Comparison of ENCODE assay signal across 15 cellular contexts in genomic region chr14:103735439-103735814, GRCh38. TPM values are rescaled to one million over a fixed set of nuclear protein-coding genes. Genes with fewer than 3 reads are reported as not detected.
DNase-seq lines count a peak whose midpoint lies in the region; ATAC-seq and TF ChIP-seq lines count a peak whose summit lies in the region.
"Had no signal": no experiment of that assay in that cellular context is flagged by ENCODE, and none has a peak within 500 bp of the region (broad histone marks: within the 10 kb centered on the region; RNA-seq: fewer than 3 reads in every experiment).

No MANE protein-coding gene starts in this region.

- H3K27me3 ChIP-seq in WERI-Rb-1 (ENCODE audit: insufficient read depth, low read depth, severe bottlenecking) (no peaks in the 10 kb centered on the region), esophagus (ENCODE audit: control insufficient read depth in 1 of 2, insufficient read depth in 2 of 2, low read length in 2 of 2) (no peaks in the 10 kb centered on the region), tibial artery (no peaks in the 10 kb centered on the region)
- H3K27me3 ChIP-seq: body of pancreas had no signal

- H3K4me3 ChIP-seq in WERI-Rb-1 (ENCODE audit: low read depth, low read length) (no peak overlapping the region), esophagus (ENCODE audit: low read depth in 1 of 2, low read length in 2 of 2) (no peak overlapping the region), tibial artery (no peak overlapping the region)
- H3K4me3 ChIP-seq: body of pancreas had no signal

- H3K9me3 ChIP-seq in WERI-Rb-1 (ENCODE audit: severe bottlenecking): no peaks in the 10 kb centered on the region
- no peaks in the 10 kb centered on the region for H3K9me3 ChIP-seq in esophagus (ENCODE audit: control insufficient read depth in 2 of 2, insufficient read depth in 1 of 2, low read depth in 1 of 2, low read length in 1 of 2)
- H3K9me3 ChIP-seq in tibial artery: no peaks in the 10 kb centered on the region
- H3K9me3 ChIP-seq: body of pancreas had no signal

- H3K36me3 ChIP-seq in WERI-Rb-1: peaks cover 40% of the 10 kb centered on the region
- peaks cover 16 to 47% of the 10 kb centered on the region in 2 donors for H3K36me3 ChIP-seq in esophagus (ENCODE audit: control insufficient read depth in 2 of 2, insufficient read depth in 2 of 2, low read length in 1 of 2)
- H3K36me3 ChIP-seq in tibial artery: peaks cover 34 to 76% (median 61%) of the 10 kb centered on the region in 3 donors

- H3K4me1 ChIP-seq in esophagus (ENCODE audit: control insufficient read depth in 2 of 2, insufficient read depth in 2 of 2, low read length in 1 of 2) (peaks cover 11 to 30% of the 10 kb centered on the region in 2 donors), tibial artery (peaks cover 0 to 41% (median 32%) of the 10 kb centered on the region in 4 donors)

- DNase-seq in WERI-Rb-1 (no peak), midbrain (lab: John Stamatoyannopoulos, UW) (peak; percentile 26), tibial artery (peak; percentile 28 to 73), NCI-H1105 (lab: John Stamatoyannopoulos, UW) (no peak), NOMO-1 (lab: John Stamatoyannopoulos, UW; ENCODE audit: unreplicated experiment in 2 of 2) (no peak)
- DNase-seq: activated CD4-positive, alpha-beta T cell treated with anti-CD3 and anti-CD28 coated beads for 4 hours; activated naive CD4-positive, alpha-beta T cell treated with Interleukin-2 at 50 U/mL for 16 hours; GDM1; mesendoderm; NCI-H1417; NCI-H345; T-helper 9 cell had no signal

- peak overlapping the region; percentile 36; the same call in 1 of the 2 replicates for H3K27ac ChIP-seq in WERI-Rb-1
- H3K27ac ChIP-seq in esophagus (ENCODE audit: low read depth in 2 of 2, low read length in 1 of 2): peak overlapping the region; percentile 92 to 96
- peak overlapping the region; percentile 83 to 84 for H3K27ac ChIP-seq in tibial artery
- H3K27ac ChIP-seq: body of pancreas had no signal

- intact Hi-C loops in tibial artery (cut with DNase I; ENCODE audit: low total_unique reads): loop anchor here (10.0 kb wide), 1 partner anchor 131 kb away; no protein-coding TSS in a partner anchor

- WGBS in esophagus, 2 donors: 64 to 65% methylated on average over 7 of the region's 7 CpGs

- no peak for TF ChIP-seq CTCF in WERI-Rb-1 (IDR thresholded peaks at IDR 0.05; ENCODE audit: low read depth, low read length)
- TF ChIP-seq CTCF in tibial artery (IDR thresholded peaks at IDR 0.05): peak in 1 of 2 experiments; percentile 22

- ATAC-seq in HG03469 (IDR thresholded peaks at IDR 0.05; ENCODE audit: unreplicated experiment): no peak
- ATAC-seq: body of pancreas had no signal

RNA-seq across cellular contexts. Expression of gene ZFYVE21, which starts 19.8 kb away (rescaled TPM):
- polyA plus RNA-seq in esophagus: 10 to 100 TPM; 56.5 to 73.5 TPM

RNA-seq across cellular contexts. Expression of gene XRCC3, which starts 20.2 kb away (rescaled TPM):
- polyA plus RNA-seq in esophagus: 10 to 100 TPM in 1 of 2 donors, 1 to 10 TPM in 1; 7.7 to 17.6 TPM

Comparison
In these comparisons a context has a peak if more than half of its experiments do, and no peak if none do; other contexts are left out.
1. DNase-seq: peak in midbrain (single experiment) and tibial artery (2 of 2); none in WERI-Rb-1 (single experiment), NCI-H1105 (single experiment) and NOMO-1 (0 of 2).
2. H3K27ac ChIP-seq: peak in every context shown above with its lines; median percentile 94 in esophagus; 84 in tibial artery; 36 in WERI-Rb-1.